ENCODE assay signal across 1 cellular context in genomic region chr4:29047341-29048041, GRCh38.
TF ChIP-seq lines count a peak whose summit lies in the region.

No MANE protein-coding gene starts in this region.

TF ChIP-seq in IMR-90, 13 proteins besides CTCF, POLR2A, EP300 and RAD21:
- no peak for TF ChIP-seq BHLHE40 (IDR thresholded peaks at IDR 0.05; ENCODE audit: low read depth, low read length)
- TF ChIP-seq MAZ (IDR thresholded peaks at IDR 0.05; ENCODE audit: borderline replicate concordance, low read depth, low read length) = no peak
- TF ChIP-seq USF2 (IDR thresholded peaks at IDR 0.05; ENCODE audit: low read depth, low read length) = no peak
- no peak for TF ChIP-seq NFE2L2 (IDR thresholded peaks at IDR 0.05; ENCODE audit: low read depth, low read length)
- no peak for TF ChIP-seq SMC3 (IDR thresholded peaks at IDR 0.05; ENCODE audit: low read depth, low read length)
- TF ChIP-seq CHD1 (IDR thresholded peaks at IDR 0.05; ENCODE audit: low read depth, low read length) = no peak
- no peak for TF ChIP-seq MAFK (IDR thresholded peaks at IDR 0.05; ENCODE audit: low read depth, low read length)
- TF ChIP-seq CEBPB (IDR thresholded peaks at IDR 0.05; ENCODE audit: low read depth, low read length) = no peak
- no peak for TF ChIP-seq ELK1 (IDR thresholded peaks at IDR 0.05; ENCODE audit: borderline replicate concordance, low read depth, low read length)
- no peak for TF ChIP-seq RCOR1 (IDR thresholded peaks at IDR 0.05; ENCODE audit: insufficient replicate concordance, low read length)
- no peak for TF ChIP-seq FOS (IDR thresholded peaks at IDR 0.05; ENCODE audit: low read depth, low read length)
- TF ChIP-seq MXI1 (IDR thresholded peaks at IDR 0.05; ENCODE audit: borderline replicate concordance, low read depth, low read length) = no peak
- no peak for TF ChIP-seq RFX5 (IDR thresholded peaks at IDR 0.05; ENCODE audit: low read depth, low read length)
